8 cellular contexts compared by ENCODE assay signal in the genomic region with DNA sequence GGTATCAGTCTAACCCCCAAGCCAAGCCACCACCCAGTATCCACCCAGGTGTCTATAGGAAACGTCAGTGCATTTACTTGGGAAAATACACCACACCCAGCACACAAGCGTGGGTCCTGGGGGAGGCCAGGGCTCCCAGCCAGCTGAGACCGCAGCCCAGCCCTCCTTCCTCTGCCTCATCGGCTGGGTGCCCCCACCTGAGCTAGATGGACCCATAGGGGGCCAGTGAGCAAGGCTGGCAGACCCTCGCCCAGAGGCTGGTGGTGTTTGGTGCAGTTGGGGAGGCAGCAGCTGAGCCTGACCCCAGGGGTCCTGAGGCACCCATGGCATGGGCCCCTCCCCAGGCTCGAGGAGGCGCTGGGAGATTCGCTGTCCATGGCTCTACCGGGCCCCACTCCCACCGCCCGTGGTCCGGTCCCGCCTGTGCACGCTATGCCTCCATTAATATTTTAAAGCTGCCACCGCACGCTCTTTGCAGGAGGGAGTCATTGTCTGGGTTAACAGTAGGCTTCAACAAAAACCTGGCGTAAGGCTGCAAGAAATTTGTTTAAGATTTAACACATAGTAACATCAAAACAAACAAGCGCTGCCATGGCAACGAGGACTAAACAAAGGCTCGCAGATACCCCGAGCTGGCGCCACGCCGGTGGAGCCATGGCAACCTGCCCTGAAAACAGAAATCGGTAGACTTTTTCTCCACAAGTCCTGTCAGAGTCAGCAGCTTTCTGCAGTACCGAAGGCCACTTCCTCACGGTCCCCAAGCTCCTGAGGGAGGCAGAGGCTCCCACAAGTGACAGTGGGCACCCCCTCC. TPM values are rescaled to one million over a fixed set of nuclear protein-coding genes. Genes with fewer than 3 reads are reported as not detected.
A peak's percentile ranks its signal among the peaks of the same experiment; 100 is the strongest.
DNase-seq lines count a peak whose midpoint lies in the region; ATAC-seq and TF ChIP-seq lines count a peak whose summit lies in the region.

No MANE protein-coding gene starts in this region.

- H3K27me3 ChIP-seq in RWPE2 (ENCODE audit: insufficient read depth, poor library complexity, severe bottlenecking) (peaks cover 30% of the 10 kb centered on the region), osteoblast (ENCODE audit: insufficient read depth, low read length) (peaks cover 37% of the 10 kb centered on the region), upper lobe of right lung (peaks cover 8% of the 10 kb centered on the region)

- H3K27me3 Mint-ChIP-seq in CD14-positive monocyte (ENCODE audit: low read depth in 3 of 3): peaks cover 3 to 38% (median 10%) of the 10 kb centered on the region in 3 donors

- no peaks in the 10 kb centered on the region for H3K36me3 ChIP-seq in RWPE2 (ENCODE audit: low read depth)
- no peaks in the 10 kb centered on the region for H3K36me3 ChIP-seq in osteoblast (ENCODE audit: insufficient read depth, low read length)
- H3K36me3 ChIP-seq in upper lobe of right lung: no peaks in the 10 kb centered on the region

- H3K9me3 ChIP-seq in RWPE2 (ENCODE audit: severe bottlenecking): no peaks in the 10 kb centered on the region
- no peaks in the 10 kb centered on the region for H3K9me3 ChIP-seq in osteoblast (ENCODE audit: low read depth, low read length)
- H3K9me3 ChIP-seq in upper lobe of right lung: no peaks in the 10 kb centered on the region

- peaks cover 4% of the 10 kb centered on the region for H3K4me1 Mint-ChIP-seq in CD14-positive monocyte

- no peak overlapping the region for H2AFZ ChIP-seq in osteoblast (ENCODE audit: low read length)

- no peak overlapping the region for H3K27ac ChIP-seq in RWPE2 (ENCODE audit: poor library complexity, severe bottlenecking)
- H3K27ac ChIP-seq in osteoblast (ENCODE audit: low read depth, low read length): peak overlapping the region; percentile 60
- no peak overlapping the region for H3K27ac ChIP-seq in upper lobe of right lung

- H3K4me3 Mint-ChIP-seq in CD14-positive monocyte: peak overlapping the region in 1 of 2 donors; percentile 48

- H3K9me3 Mint-ChIP-seq in CD14-positive monocyte: peaks cover 0 to 6% (median 1%) of the 10 kb centered on the region in 7 donors
- H3K9me3 Mint-ChIP-seq in activated naive CD4-positive, alpha-beta T cell treated with anti-CD3 and anti-CD28 coated beads, Interleukin-2, amount 50 U/mL, for 72 hours: no peaks in the 10 kb centered on the region

- no peak overlapping the region for H3K4me3 ChIP-seq in Jurkat, Clone E6-1 (ENCODE audit: low read length)
- no peak overlapping the region for H3K4me3 ChIP-seq in RWPE2 (ENCODE audit: severe bottlenecking)
- H3K4me3 ChIP-seq in osteoblast (ENCODE audit: insufficient read depth, low read length): no peak overlapping the region
- H3K4me3 ChIP-seq in upper lobe of right lung: no peak overlapping the region

- peak; percentile 18 for ATAC-seq in RWPE2 (ENCODE audit: low read depth)
- peak in 1 of 2 donors; percentile 53 for ATAC-seq in activated naive CD4-positive, alpha-beta T cell treated with anti-CD3 and anti-CD28 coated beads, Interleukin-2, amount 50 U/mL, for 72 hours
- no peak for ATAC-seq in upper lobe of right lung

- peak overlapping the region; percentile 40 for H3K4me2 ChIP-seq in osteoblast (ENCODE audit: insufficient read depth, low read length)

- no peaks in the 10 kb centered on the region for H4K20me1 ChIP-seq in osteoblast (ENCODE audit: insufficient read depth, low read length)

- DNase-seq in CD14-positive monocyte (ENCODE audit: low spot score) (no peak), RWPE2 (ENCODE audit: low spot score) (peak; percentile 80), globus pallidus (ENCODE audit: low spot score) (peak; percentile 71), osteoblast (ENCODE audit: insufficient read length, low spot score, missing footprints) (peak; percentile 97), upper lobe of right lung (peak; percentile 79), KG1 (lab: John Stamatoyannopoulos, UW) (no peak)
- DNase-seq in Jurkat, Clone E6-1 (ENCODE audit: low read depth, low spot score): peak; percentile 58
- peak; percentile 52 to 53 for DNase-seq in activated naive CD4-positive, alpha-beta T cell treated with anti-CD3 and anti-CD28 coated beads, Interleukin-2, amount 50 U/mL, for 72 hours (ENCODE audit: low spot score in 2 of 2)

- H3K4me1 ChIP-seq in RWPE2 (ENCODE audit: insufficient read depth, poor library complexity, severe bottlenecking) (peaks cover 4% of the 10 kb centered on the region), osteoblast (ENCODE audit: insufficient read depth, low read length) (peaks cover 11% of the 10 kb centered on the region), upper lobe of right lung (peaks cover 23% of the 10 kb centered on the region)

- H3K36me3 Mint-ChIP-seq in CD14-positive monocyte: peaks cover 2% of the 10 kb centered on the region in 2 donors
- H3K36me3 Mint-ChIP-seq in activated naive CD4-positive, alpha-beta T cell treated with anti-CD3 and anti-CD28 coated beads, Interleukin-2, amount 50 U/mL, for 72 hours: peaks cover 0 to under 1% of the 10 kb centered on the region in 2 donors

- no peak for TF ChIP-seq CTCF in CD14-positive monocyte (IDR thresholded peaks at IDR 0.05)
- no peak for TF ChIP-seq CTCF in RWPE2 (IDR thresholded peaks at IDR 0.05; ENCODE audit: poor library complexity, severe bottlenecking)
- no peak for TF ChIP-seq CTCF in osteoblast (IDR thresholded peaks at IDR 0.05; ENCODE audit: extremely low read depth, low read depth, low read length)
- no peak for TF ChIP-seq CTCF in upper lobe of right lung (IDR thresholded peaks at IDR 0.05)

- H3K27ac Mint-ChIP-seq in CD14-positive monocyte: peak overlapping the region in 4 of 7 donors; percentile 60 to 85 (median 74)
- H3K27ac Mint-ChIP-seq in activated naive CD4-positive, alpha-beta T cell treated with anti-CD3 and anti-CD28 coated beads, Interleukin-2, amount 50 U/mL, for 72 hours: peak overlapping the region in 1 of 2 donors; percentile 44

- intact Hi-C loops in CD14-positive monocyte (cut with micrococcal nuclease) (loop anchor here in 1 of 2 donors (5.0 kb wide), 1 partner anchor 230 kb away; no protein-coding TSS in a partner anchor), upper lobe of right lung (cut with DNase I) (loop anchor here (5.0 kb wide), 1 partner anchor 230 kb away; no protein-coding TSS in a partner anchor)

- no peaks in the 10 kb centered on the region for H3K79me2 ChIP-seq in osteoblast (ENCODE audit: insufficient read depth, low read length)

RNA-seq across cellular contexts. Expression of gene TPPP, which starts 20.6 kb away (rescaled TPM):
- polyA plus RNA-seq in CD14-positive monocyte: under 1 TPM; 0.02 to 0.06 TPM
- 1.7 TPM for polyA plus RNA-seq in Jurkat, Clone E6-1 (2012; ENCODE audit: insufficient read depth, insufficient read length)
- under 1 TPM; 0.10 to 0.14 TPM for total RNA-seq in activated naive CD4-positive, alpha-beta T cell treated with anti-CD3 and anti-CD28 coated beads, Interleukin-2, amount 50 U/mL, for 72 hours
- total RNA-seq in osteoblast (not detected in 2 replicates), upper lobe of right lung (16.1 TPM)

Comparison
In these comparisons a context has a peak if more than half of its experiments do, and no peak if none do; other contexts are left out.
1. DNase-seq: peak in Jurkat, Clone E6-1 (single experiment), RWPE2 (single experiment), activated naive CD4-positive, alpha-beta T cell treated with anti-CD3 and anti-CD28 coated beads, Interleukin-2, amount 50 U/mL, for 72 hours (2 of 2), globus pallidus (single experiment), osteoblast (single experiment) and upper lobe of right lung (single experiment); none in CD14-positive monocyte (single experiment) and KG1 (single experiment).
2. RNA of gene TPPP, which starts 20.6 kb away (total RNA-seq): 16.1 TPM in upper lobe of right lung (single experiment); 0.10 to 0.14 TPM in activated naive CD4-positive, alpha-beta T cell treated with anti-CD3 and anti-CD28 coated beads, Interleukin-2, amount 50 U/mL, for 72 hours and not detected in osteoblast; every median in the first group is over 10 times any median in the second.